Comparison of ENCODE assay signal across 8 cellular contexts in the genomic region with DNA sequence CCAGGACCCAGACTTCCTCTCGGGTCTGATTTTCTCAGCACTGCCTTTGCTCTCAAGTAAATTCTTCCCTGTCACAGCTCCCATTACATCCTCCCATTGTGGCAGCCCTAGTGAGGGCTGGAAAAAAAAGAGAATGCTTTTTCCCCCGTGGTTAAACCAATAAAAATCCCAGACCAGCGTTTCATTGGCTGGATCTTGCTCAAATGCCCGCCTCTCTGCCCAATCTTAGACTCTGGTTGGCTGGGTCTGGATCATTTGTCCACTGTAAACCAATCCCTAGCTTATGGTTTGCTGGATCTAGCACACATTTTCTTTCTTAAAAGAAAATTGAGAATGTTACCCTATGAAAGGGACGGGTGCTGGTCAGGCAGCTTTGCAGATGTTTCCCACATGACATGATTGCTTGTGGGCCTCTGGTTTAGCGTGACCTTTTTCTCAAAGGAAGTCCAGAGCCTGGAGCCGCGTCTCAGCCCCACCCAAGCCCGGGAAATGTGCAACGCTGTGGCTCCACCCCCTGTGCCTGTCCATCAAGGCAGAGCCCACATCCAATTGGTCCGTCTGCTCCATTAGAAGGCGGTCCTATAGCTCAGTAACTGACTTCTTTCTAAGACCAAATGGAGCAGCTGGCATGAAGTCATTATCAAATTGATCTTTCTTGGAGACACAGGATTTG. TPM values are rescaled to one million over a fixed set of nuclear protein-coding genes. Genes with fewer than 3 reads are reported as not detected.
DNase-seq lines count a peak whose midpoint lies in the region; ATAC-seq and TF ChIP-seq lines count a peak whose summit lies in the region.

No MANE protein-coding gene starts in this region.

- H3K4me3 ChIP-seq in OCI-LY3 (ENCODE audit: low read length) (no peak overlapping the region), body of pancreas (no peak overlapping the region)

- H3K4me1 ChIP-seq in OCI-LY3 (ENCODE audit: low read length) = peaks cover 4% of the 10 kb centered on the region
- no peaks in the 10 kb centered on the region for H3K4me1 ChIP-seq in body of pancreas

- H3K4me2 ChIP-seq in OCI-LY3 (ENCODE audit: low read length) = 0 out of 2 replicates have a peak overlapping the region, but pooled peaks have one; percentile 1

- ATAC-seq in body of pancreas = peak; percentile 69
- ATAC-seq in left lobe of liver = peak; percentile 83
- ATAC-seq in HG02610 (IDR thresholded peaks at IDR 0.05; ENCODE audit: unreplicated experiment) = no peak
- no peak for ATAC-seq in GM18520 (IDR thresholded peaks at IDR 0.05; ENCODE audit: unreplicated experiment)

- H3K36me3 ChIP-seq in OCI-LY3 (replicated peaks; ENCODE audit: low read depth, low read length) (no peaks in the 10 kb centered on the region), body of pancreas (replicated peaks in 1 of 2; ENCODE audit: insufficient read depth in 1 of 2, low read depth in 2 of 2) (no peaks in the 10 kb centered on the region)

- no peak overlapping the region for H3K27ac Mint-ChIP-seq in endothelial cell (ENCODE audit: unreplicated experiment)

- no peaks in the 10 kb centered on the region for H4K20me1 ChIP-seq in OCI-LY3 (ENCODE audit: insufficient read depth, low read length)

- no peak overlapping the region for H3K9ac ChIP-seq in OCI-LY3 (ENCODE audit: low read length)

- H2AFZ ChIP-seq in OCI-LY3 (ENCODE audit: low read depth, low read length) = no peak overlapping the region

- no peaks in the 10 kb centered on the region for H3K36me3 Mint-ChIP-seq in endothelial cell (ENCODE audit: low read depth, unreplicated experiment)

- H3K79me2 ChIP-seq in OCI-LY3 (ENCODE audit: low read length) = no peaks in the 10 kb centered on the region

- TF ChIP-seq CTCF in OCI-LY3 (IDR thresholded peaks at IDR 0.05; ENCODE audit: low read depth, low read length) (no peak), body of pancreas (IDR thresholded peaks at IDR 0.05) (no peak), endothelial cell (IDR thresholded peaks at IDR 0.05; ENCODE audit: unreplicated experiment) (no peak)

- H3K9me3 ChIP-seq in OCI-LY3 (ENCODE audit: insufficient read depth, low read length) (no peaks in the 10 kb centered on the region), body of pancreas (no peaks in the 10 kb centered on the region)

- peaks cover 4% of the 10 kb centered on the region for H3K9me3 Mint-ChIP-seq in endothelial cell (ENCODE audit: unreplicated experiment)

- peaks cover 20% of the 10 kb centered on the region for H3K27me3 Mint-ChIP-seq in endothelial cell (ENCODE audit: unreplicated experiment)

- H3K27me3 ChIP-seq in OCI-LY3 (ENCODE audit: low read depth, low read length) (peaks cover 48% of the 10 kb centered on the region), body of pancreas (no peaks in the 10 kb centered on the region)

- H3K4me1 Mint-ChIP-seq in endothelial cell (ENCODE audit: unreplicated experiment) = peaks cover 4% of the 10 kb centered on the region

- no peak overlapping the region for H3K4me3 Mint-ChIP-seq in endothelial cell (ENCODE audit: unreplicated experiment)

- intact Hi-C loops in body of pancreas (cut with DNase I) = no loop called here

- H3K27ac ChIP-seq in OCI-LY3 (ENCODE audit: low read length) (no peak overlapping the region), body of pancreas (no peak overlapping the region)

- TF ChIP-seq POLR2A in body of pancreas (IDR thresholded peaks at IDR 0.05) = no peak

- DNase-seq in COLO829 (ENCODE audit: low spot score) (peak; percentile 58), HPDE6-E6E7 (ENCODE audit: extremely low spot score) (peak; percentile 50), body of pancreas (peak; percentile 39 to 73 (median 52)), left lobe of liver (ENCODE audit: low spot score) (peak; percentile 59), endothelial cell (ENCODE audit: low spot score) (no peak)

- WGBS in body of pancreas, 2 donors = 25 to 46% methylated on average over 11 to 12 of the region's 12 CpGs

RNA-seq across cellular contexts. Expression of a gene that starts 2.8 kb away (rescaled TPM):
- total RNA-seq in body of pancreas (not detected), left lobe of liver (0.18 TPM), endothelial cell (ENCODE audit: unreplicated experiment) (not detected)

RNA-seq across cellular contexts. Expression of a gene that starts 5.3 kb away (rescaled TPM):
- total RNA-seq in body of pancreas (not detected), left lobe of liver (not detected), endothelial cell (ENCODE audit: unreplicated experiment) (not detected)

RNA-seq across cellular contexts. Expression of a gene that starts 6.5 kb away (rescaled TPM):
- total RNA-seq in body of pancreas = 10 to 100 TPM; 10.9 to 18.7 TPM
- 53.7 TPM for total RNA-seq in left lobe of liver
- total RNA-seq in endothelial cell (ENCODE audit: unreplicated experiment) = 82.0 TPM

RNA-seq across cellular contexts. Expression of a gene that starts 27.8 kb away (rescaled TPM):
- total RNA-seq in body of pancreas = not detected
- 0.45 TPM for total RNA-seq in left lobe of liver
- not detected for total RNA-seq in endothelial cell (ENCODE audit: unreplicated experiment)

RNA-seq across cellular contexts. Expression of a gene that starts 37.2 kb away (rescaled TPM):
- total RNA-seq in body of pancreas (100 to 1,000 TPM in 1 of 2 donors, 10 to 100 TPM in 1; 61.0 to 151 TPM), left lobe of liver (48.0 TPM), endothelial cell (ENCODE audit: unreplicated experiment) (42.2 TPM)

Comparison
In these comparisons a context has a peak if more than half of its experiments do, and no peak if none do; other contexts are left out.
1. ATAC-seq: peak in body of pancreas (single experiment) and left lobe of liver (single experiment); none in HG02610 (single experiment) and GM18520 (single experiment).